15 cellular contexts compared by ENCODE assay signal in genomic region chr14:91888641-91889476, GRCh38. TPM values are rescaled to one million over a fixed set of nuclear protein-coding genes. Genes with fewer than 3 reads are reported as not detected.
DNase-seq lines count a peak whose midpoint lies in the region; ATAC-seq and TF ChIP-seq lines count a peak whose summit lies in the region.
"Had no signal": no experiment of that assay in that cellular context is flagged by ENCODE, and none has a peak within 500 bp of the region (broad histone marks: within the 10 kb centered on the region; RNA-seq: fewer than 3 reads in every experiment).

No MANE protein-coding gene starts in this region.

- no peak overlapping the region for H3K4me2 ChIP-seq in GM23248 (ENCODE audit: unreplicated experiment)

- H3K4me3 ChIP-seq in GM23248 (no peak overlapping the region), liver (ENCODE audit: low read depth in 1 of 3, low read length in 3 of 3) (no peak overlapping the region)

- H3K4me1 ChIP-seq in GM23248 (ENCODE audit: insufficient read depth) (peaks cover 7% of the 10 kb centered on the region), liver (ENCODE audit: control insufficient read depth in 4 of 4, insufficient read depth in 4 of 4, low read length in 3 of 4) (peaks cover 10 to 21% (median 18%) of the 10 kb centered on the region in 4 donors)

- WGBS in GM23248 (ENCODE audit: low coverage in 1 of 2, low lambda C conversion rate in 2 of 2, missing lambda C conversion rate in 2 of 2), 2 experiments, result 80 to 83% methylated on average over 10 of the region's 10 CpGs
- WGBS in liver, result 50% methylated on average over 10 of the region's 10 CpGs

- TF ChIP-seq CTCF in liver (IDR thresholded peaks at IDR 0.05; ENCODE audit: low read depth, low read length, missing input control), result no peak

- intact Hi-C loops in activated T-helper 1 cell treated with anti-CD3 and anti-CD28 coated beads, Interleukin-12 subunit alpha, Interleukin-12 subunit beta, Interleukin-2, Interleukin-4 antibody, amounts not matched to agents 30 ng/mL and 10 ng/mL and 1 ng/mL, durations not matched to agents 14 hours and 24 hours and 36 hours (cut with micrococcal nuclease), result no loop called here

- H3K36me3 ChIP-seq in GM23248 (ENCODE audit: low read depth) (peaks cover 20% of the 10 kb centered on the region), liver (ENCODE audit: control insufficient read depth in 4 of 4, insufficient read depth in 3 of 4, low read depth in 1 of 4, low read length in 3 of 4) (no peaks in the 10 kb centered on the region)
- H3K36me3 ChIP-seq: neutrophil had no signal

- TF ChIP-seq RAD21 in liver (IDR thresholded peaks at IDR 0.05), result no peak

- no peak overlapping the region for H3K9ac ChIP-seq in GM23248
- no peak overlapping the region for H3K9ac ChIP-seq in liver (ENCODE audit: low read depth in 1 of 2, low read length in 2 of 2)

- H3K27ac Mint-ChIP-seq in activated T-helper 1 cell treated with anti-CD3 and anti-CD28 coated beads, Interleukin-12 subunit alpha, Interleukin-12 subunit beta, Interleukin-2, Interleukin-4 antibody, amounts not matched to agents 30 ng/mL and 10 ng/mL and 1 ng/mL, durations not matched to agents 14 hours and 24 hours and 36 hours, result no peak overlapping the region
- H3K27ac Mint-ChIP-seq: activated B cell treated with CpG ODN at 0.5 μM for 24 hours; stimulated activated memory B cell treated with anti-CD40 and anti-IgM and Interleukin-4, amounts not matched to agents 10 μg/mL and 1 μg/mL and 100 μg/mL, for 72 hours had no signal

- DNase-seq in GM23248 (peak; percentile 39), astrocyte of the hippocampus (ENCODE audit: low read depth, low spot score) (peak; percentile 57), superior temporal gyrus (ENCODE audit: extremely low spot score) (peak; percentile 47), NCI-H345 treated with DMSO at 0.1 percent for 48 hours (lab: John Stamatoyannopoulos, UW; ENCODE audit: unreplicated experiment) (no peak), T-helper 1 cell (no peak)
- DNase-seq in activated T-helper 1 cell treated with anti-CD3 and anti-CD28 coated beads, Interleukin-12 subunit alpha, Interleukin-12 subunit beta, Interleukin-2, Interleukin-4 antibody, amounts not matched to agents 30 ng/mL and 10 ng/mL and 1 ng/mL, durations not matched to agents 14 hours and 24 hours and 36 hours (ENCODE audit: low spot score), result no peak
- DNase-seq: activated B cell treated with CpG ODN at 0.5 μM for 24 hours; activated T-cell treated with anti-CD3 and anti-CD28 coated beads, Interleukin-2, amount 50 U/mL, for 4 hours; COR-L47; MV-4-11; NCI-H524 treated with DMSO at 0.1 percent for 48 hours had no signal

- H4K20me1 ChIP-seq in GM23248 (ENCODE audit: insufficient read depth), result no peaks in the 10 kb centered on the region

- H3K36me3 Mint-ChIP-seq in activated T-helper 1 cell treated with anti-CD3 and anti-CD28 coated beads, Interleukin-12 subunit alpha, Interleukin-12 subunit beta, Interleukin-2, Interleukin-4 antibody, amounts not matched to agents 30 ng/mL and 10 ng/mL and 1 ng/mL, durations not matched to agents 14 hours and 24 hours and 36 hours (ENCODE audit: low read depth), result no peaks in the 10 kb centered on the region
- H3K36me3 Mint-ChIP-seq: stimulated activated memory B cell treated with anti-CD40 and anti-IgM and Interleukin-4, amounts not matched to agents 10 μg/mL and 1 μg/mL and 100 μg/mL, for 72 hours had no signal

- no peak overlapping the region for H3K4me3 Mint-ChIP-seq in activated T-helper 1 cell treated with anti-CD3 and anti-CD28 coated beads, Interleukin-12 subunit alpha, Interleukin-12 subunit beta, Interleukin-2, Interleukin-4 antibody, amounts not matched to agents 30 ng/mL and 10 ng/mL and 1 ng/mL, durations not matched to agents 14 hours and 24 hours and 36 hours
- H3K4me3 Mint-ChIP-seq: activated B cell treated with CpG ODN at 0.5 μM for 24 hours; activated T-cell treated with anti-CD3 and anti-CD28 coated beads, Interleukin-2, amount 50 U/mL, for 4 hours; stimulated activated memory B cell treated with anti-CD40 and anti-IgM and Interleukin-4, amounts not matched to agents 10 μg/mL and 1 μg/mL and 100 μg/mL, for 72 hours had no signal

- ATAC-seq in GM18868 (IDR thresholded peaks at IDR 0.05; ENCODE audit: unreplicated experiment), result no peak
- ATAC-seq: activated T-cell treated with anti-CD3 and anti-CD28 coated beads, Interleukin-2, amount 50 U/mL, for 4 hours; stimulated activated memory B cell treated with anti-CD40 and anti-IgM and Interleukin-4, amounts not matched to agents 10 μg/mL and 1 μg/mL and 100 μg/mL, for 72 hours had no signal

- no peak overlapping the region for H2AFZ ChIP-seq in GM23248

- H3K9me3 ChIP-seq in GM23248 (ENCODE audit: low read depth) (no peaks in the 10 kb centered on the region), liver (ENCODE audit: control insufficient read depth in 4 of 4, low read length in 3 of 4) (no peaks in the 10 kb centered on the region)
- H3K9me3 ChIP-seq: neutrophil had no signal

- in situ Hi-C loops in GM23248 (cut with MboI), result no loop called here

- H3K79me2 ChIP-seq in GM23248 (ENCODE audit: insufficient read depth), result peaks cover 15% of the 10 kb centered on the region; the same call in 1 of the 2 replicates

- no peaks in the 10 kb centered on the region for H3K27me3 ChIP-seq in GM23248 (replicated peaks; ENCODE audit: insufficient read depth)
- no peaks in the 10 kb centered on the region for H3K27me3 ChIP-seq in liver (ENCODE audit: control insufficient read depth in 4 of 4, insufficient read depth in 4 of 4, low read length in 3 of 4)
- H3K27me3 ChIP-seq: neutrophil had no signal

- no peaks in the 10 kb centered on the region for H3K9me3 Mint-ChIP-seq in activated T-helper 1 cell treated with anti-CD3 and anti-CD28 coated beads, Interleukin-12 subunit alpha, Interleukin-12 subunit beta, Interleukin-2, Interleukin-4 antibody, amounts not matched to agents 30 ng/mL and 10 ng/mL and 1 ng/mL, durations not matched to agents 14 hours and 24 hours and 36 hours
- H3K9me3 Mint-ChIP-seq: activated B cell treated with CpG ODN at 0.5 μM for 24 hours; activated T-cell treated with anti-CD3 and anti-CD28 coated beads, Interleukin-2, amount 50 U/mL, for 4 hours; stimulated activated memory B cell treated with anti-CD40 and anti-IgM and Interleukin-4, amounts not matched to agents 10 μg/mL and 1 μg/mL and 100 μg/mL, for 72 hours had no signal

- no peak overlapping the region for H3K27ac ChIP-seq in GM23248
- H3K27ac ChIP-seq in liver (ENCODE audit: low read depth in 1 of 2, low read length in 2 of 2), result peak overlapping the region; percentile 82
- H3K27ac ChIP-seq: neutrophil had no signal

- H3F3A ChIP-seq in GM23248 (ENCODE audit: insufficient read depth), result peaks cover 3% of the 10 kb centered on the region; the same call in 1 of the 2 replicates

- peaks cover 47% of the 10 kb centered on the region for H3K4me1 Mint-ChIP-seq in activated T-helper 1 cell treated with anti-CD3 and anti-CD28 coated beads, Interleukin-12 subunit alpha, Interleukin-12 subunit beta, Interleukin-2, Interleukin-4 antibody, amounts not matched to agents 30 ng/mL and 10 ng/mL and 1 ng/mL, durations not matched to agents 14 hours and 24 hours and 36 hours (ENCODE audit: low read depth)
- H3K4me1 Mint-ChIP-seq: activated B cell treated with CpG ODN at 0.5 μM for 24 hours; stimulated activated memory B cell treated with anti-CD40 and anti-IgM and Interleukin-4, amounts not matched to agents 10 μg/mL and 1 μg/mL and 100 μg/mL, for 72 hours had no signal

- no peaks in the 10 kb centered on the region for H3K9me2 ChIP-seq in GM23248 (ENCODE audit: insufficient read depth)

- peaks cover 3% of the 10 kb centered on the region for H3K27me3 Mint-ChIP-seq in activated T-helper 1 cell treated with anti-CD3 and anti-CD28 coated beads, Interleukin-12 subunit alpha, Interleukin-12 subunit beta, Interleukin-2, Interleukin-4 antibody, amounts not matched to agents 30 ng/mL and 10 ng/mL and 1 ng/mL, durations not matched to agents 14 hours and 24 hours and 36 hours (ENCODE audit: insufficient read depth)
- H3K27me3 Mint-ChIP-seq: stimulated activated memory B cell treated with anti-CD40 and anti-IgM and Interleukin-4, amounts not matched to agents 10 μg/mL and 1 μg/mL and 100 μg/mL, for 72 hours had no signal

RNA-seq across cellular contexts. Expression of gene TC2N, which starts 21.5 kb away (rescaled TPM):
- total RNA-seq in GM23248 (2014; rRNA removed; shearing (Covaris generic)), result under 0.01 and 0.65 TPM in 2 replicates
- polyA plus RNA-seq in GM23248 (2016; fragmentation: Nextera tagmentation; extraction: Ambion mirVana) (0.34 and 0.77 TPM in 2 replicates), liver (1 to 10 TPM in 1 of 2 donors, under 1 TPM in 1; 0.62 to 1.3 TPM)
- 1 to 10 TPM; 1.9 to 6.4 TPM for total RNA-seq in liver
- total RNA-seq in activated T-helper 1 cell treated with anti-CD3 and anti-CD28 coated beads, Interleukin-12 subunit alpha, Interleukin-12 subunit beta, Interleukin-2, Interleukin-4 antibody, amounts not matched to agents 30 ng/mL and 10 ng/mL and 1 ng/mL, durations not matched to agents 14 hours and 24 hours and 36 hours, result 21.5 and 27.2 TPM in 2 replicates

RNA-seq across cellular contexts. Expression of gene FBLN5, which starts 58.6 kb away (rescaled TPM):
- 234 TPM in 2 replicates for total RNA-seq in GM23248 (2014; rRNA removed; shearing (Covaris generic))
- 756 and 767 TPM in 2 replicates for polyA plus RNA-seq in GM23248 (2016; fragmentation: Nextera tagmentation; extraction: Ambion mirVana)
- total RNA-seq in liver, result 10 to 100 TPM in 1 of 2 donors, 1 to 10 TPM in 1; 3.9 to 18.7 TPM
- polyA plus RNA-seq in liver, result 10 to 100 TPM; 10.9 to 21.8 TPM
- 0.69 and 1.2 TPM in 2 replicates for total RNA-seq in activated T-helper 1 cell treated with anti-CD3 and anti-CD28 coated beads, Interleukin-12 subunit alpha, Interleukin-12 subunit beta, Interleukin-2, Interleukin-4 antibody, amounts not matched to agents 30 ng/mL and 10 ng/mL and 1 ng/mL, durations not matched to agents 14 hours and 24 hours and 36 hours
- total RNA-seq: activated B cell treated with CpG ODN at 0.5 μM for 24 hours had no signal

Comparison
In these comparisons a context has a peak if more than half of its experiments do, and no peak if none do; other contexts are left out.
1. DNase-seq: peak in GM23248 (single experiment), astrocyte of the hippocampus (single experiment) and superior temporal gyrus (single experiment); none in activated T-helper 1 cell treated with anti-CD3 and anti-CD28 coated beads, Interleukin-12 subunit alpha, Interleukin-12 subunit beta, Interleukin-2, Interleukin-4 antibody, amounts not matched to agents 30 ng/mL and 10 ng/mL and 1 ng/mL, durations not matched to agents 14 hours and 24 hours and 36 hours (single experiment), NCI-H345 treated with DMSO at 0.1 percent for 48 hours (single experiment) and T-helper 1 cell (0 of 5).
2. RNA of gene FBLN5, which starts 58.6 kb away (total RNA-seq): 234 TPM in GM23248; 3.9 to 18.7 TPM in liver and 0.69 to 1.2 TPM in activated T-helper 1 cell treated with anti-CD3 and anti-CD28 coated beads, Interleukin-12 subunit alpha, Interleukin-12 subunit beta, Interleukin-2, Interleukin-4 antibody, amounts not matched to agents 30 ng/mL and 10 ng/mL and 1 ng/mL, durations not matched to agents 14 hours and 24 hours and 36 hours; every median in the first group is over 10 times any median in the second.